In the genomic region with DNA sequence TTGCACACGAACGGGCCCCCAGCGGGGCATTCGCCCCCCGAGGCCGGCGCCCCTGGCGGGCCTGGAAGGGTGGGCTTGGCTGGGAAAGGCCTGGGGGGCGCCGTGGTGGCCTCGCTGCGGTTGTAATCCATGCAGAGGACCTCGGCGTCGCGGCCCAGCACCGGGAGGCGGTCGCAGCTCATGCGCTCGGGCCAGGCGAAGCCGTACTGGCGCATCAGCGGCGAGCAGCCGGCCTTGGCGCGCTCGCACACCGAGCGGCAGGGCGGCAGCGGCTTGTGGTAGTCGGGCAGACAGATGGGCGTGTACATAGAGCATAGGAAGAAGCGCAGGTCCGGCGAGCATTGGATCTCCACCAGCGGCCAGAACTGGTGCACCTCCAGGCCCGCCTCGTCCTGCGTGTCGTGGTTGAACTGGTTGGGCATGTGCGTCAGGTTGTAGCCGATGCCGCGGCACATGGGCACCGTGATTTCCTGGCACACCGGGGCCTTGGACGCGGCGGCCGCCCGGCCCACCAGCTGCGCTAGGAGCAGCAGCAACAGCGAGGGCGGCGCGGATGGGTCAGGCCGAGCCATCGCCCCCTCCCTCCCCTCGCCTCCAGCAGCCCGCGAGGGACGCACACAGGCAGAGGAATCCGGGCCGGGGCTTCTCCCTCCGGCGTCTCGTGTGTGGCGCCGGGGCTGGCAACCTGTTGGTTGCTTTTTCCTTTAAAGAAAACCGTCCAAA, we compare ENCODE assay signal across 8 cellular contexts. TPM values are rescaled to one million over a fixed set of nuclear protein-coding genes. Genes with fewer than 3 reads are reported as not detected.
DNase-seq lines count a peak whose midpoint lies in the region; ATAC-seq and TF ChIP-seq lines count a peak whose summit lies in the region.

No MANE protein-coding gene starts in this region.

- H3K27me3 ChIP-seq in gastroesophageal sphincter (no peaks in the 10 kb centered on the region), osteoblast (ENCODE audit: insufficient read depth, low read length) (no peaks in the 10 kb centered on the region)

- peaks cover 0 to 62% (median 12%) of the 10 kb centered on the region in 3 donors for H3K4me1 ChIP-seq in gastroesophageal sphincter
- peaks cover 2% of the 10 kb centered on the region for H3K4me1 ChIP-seq in osteoblast (ENCODE audit: insufficient read depth, low read length)

- H4K20me1 ChIP-seq in osteoblast (ENCODE audit: insufficient read depth, low read length): peaks cover 9% of the 10 kb centered on the region

- WGBS in gastroesophageal sphincter (ENCODE audit: low coverage in 1 of 2), 2 donors: 0 to 1% methylated on average over 8 to 34 of the region's 74 CpGs

- H3K9me3 ChIP-seq in gastroesophageal sphincter (no peaks in the 10 kb centered on the region), osteoblast (ENCODE audit: low read depth, low read length) (no peaks in the 10 kb centered on the region)

- H2AFZ ChIP-seq in osteoblast (ENCODE audit: low read length): peak overlapping the region; percentile 94

- peaks cover 0 to 27% of the 10 kb centered on the region in 2 donors for H3K36me3 ChIP-seq in gastroesophageal sphincter
- H3K36me3 ChIP-seq in osteoblast (ENCODE audit: insufficient read depth, low read length): no peaks in the 10 kb centered on the region

- DNase-seq in NCI-H2171 treated with DMSO at 0.1 percent for 48 hours (lab: John Stamatoyannopoulos, UW) (peak; percentile 18), osteoblast (ENCODE audit: insufficient read length, low spot score, missing footprints) (peak; percentile 89), superior temporal gyrus (ENCODE audit: extremely low spot score) (no peak)
- peak; percentile 10 for DNase-seq in activated effector memory CD4-positive, alpha-beta T cell treated with Interleukin-2 at 50 U/mL for 16 hours

- ATAC-seq in GM18502 (IDR thresholded peaks at IDR 0.05; ENCODE audit: poor library complexity, unreplicated experiment): peak; percentile 19
- ATAC-seq in gastroesophageal sphincter: no peak
- ATAC-seq in GM21717 (IDR thresholded peaks at IDR 0.05; ENCODE audit: unreplicated experiment): no peak
- no peak for ATAC-seq in GM18861 (IDR thresholded peaks at IDR 0.05; ENCODE audit: unreplicated experiment)

- TF ChIP-seq EP300 in gastroesophageal sphincter (IDR thresholded peaks at IDR 0.05): no peak

- H3K4me3 ChIP-seq in gastroesophageal sphincter (peak overlapping the region; percentile 88 to 98), osteoblast (ENCODE audit: insufficient read depth, low read length) (peak overlapping the region; percentile 83)

- H3K4me2 ChIP-seq in osteoblast (ENCODE audit: insufficient read depth, low read length): peak overlapping the region; percentile 97

- TF ChIP-seq POLR2A in gastroesophageal sphincter (IDR thresholded peaks at IDR 0.05): no peak

- H3K27ac ChIP-seq in gastroesophageal sphincter: peak overlapping the region; percentile 64 to 93 (median 92)
- no peak overlapping the region for H3K27ac ChIP-seq in osteoblast (ENCODE audit: low read depth, low read length)

- TF ChIP-seq CTCF in gastroesophageal sphincter (IDR thresholded peaks at IDR 0.05) (peak in 1 of 4 experiments; percentile 5), osteoblast (IDR thresholded peaks at IDR 0.05; ENCODE audit: extremely low read depth, low read depth, low read length) (no peak)

- peaks cover 8% of the 10 kb centered on the region for H3K79me2 ChIP-seq in osteoblast (ENCODE audit: insufficient read depth, low read length)

RNA-seq across cellular contexts. Expression of a gene that starts 1.4 kb away (rescaled TPM):
- 10 to 100 TPM in 3 of 4 donors, 1 to 10 TPM in 1; 8.5 to 25.4 (median 15.5) TPM for total RNA-seq in gastroesophageal sphincter
- total RNA-seq in osteoblast: 10.6 and 12.7 TPM in 2 replicates

RNA-seq across cellular contexts. Expression of a gene that starts 56.9 kb away (rescaled TPM):
- total RNA-seq in gastroesophageal sphincter: 10 to 100 TPM; 11.0 to 20.9 (median 11.9) TPM
- total RNA-seq in osteoblast: 14.1 and 15.9 TPM in 2 replicates
